39 cellular contexts compared by ENCODE assay signal in the genomic region with DNA sequence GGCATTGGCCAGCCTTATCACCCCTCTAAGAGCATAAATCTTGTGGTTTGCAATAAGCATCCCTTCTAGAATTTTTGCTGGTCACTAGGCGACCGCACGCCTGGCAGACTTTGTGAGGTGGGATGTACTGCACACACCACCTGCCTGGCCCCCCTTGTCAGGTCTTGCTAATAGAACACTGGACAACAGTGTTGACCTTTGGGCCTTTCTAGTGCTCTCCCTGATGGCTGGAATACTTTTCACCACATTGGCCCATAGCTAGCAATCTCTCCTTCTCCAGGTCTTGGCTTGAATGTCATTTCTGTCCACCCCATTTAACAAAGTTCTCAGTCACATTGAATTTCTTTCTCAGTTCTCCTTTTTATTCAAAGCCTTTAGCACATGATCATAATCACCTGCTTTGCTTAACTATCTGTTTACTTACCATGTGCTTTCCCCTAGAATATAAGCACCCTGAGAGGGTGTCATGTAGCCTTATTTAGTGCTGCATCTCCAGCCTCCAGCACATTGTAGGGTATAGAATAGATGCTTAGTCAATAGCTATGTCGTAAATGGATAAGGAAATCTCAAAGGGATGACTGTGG.
"Had no signal": no experiment of that assay in that cellular context is flagged by ENCODE, and none has a peak within 500 bp of the region (broad histone marks: within the 10 kb centered on the region; RNA-seq: fewer than 3 reads in every experiment).

No MANE protein-coding gene starts in this region.

- H3K4me1 ChIP-seq: ascending aorta had no signal

- H3K27ac ChIP-seq: ascending aorta, cardiac muscle cell, VCaP had no signal

- H3K36me3 Mint-ChIP-seq: activated CD4-positive, alpha-beta memory T cell treated with anti-CD3 and anti-CD28 coated beads for 36 hours; activated naive CD4-positive, alpha-beta T cell treated with anti-CD3 and anti-CD28 coated beads, Interleukin-2, amount 10 ng/mL, durations not matched to agents 7 days and 5 days; activated naive CD4-positive, alpha-beta T cell treated with anti-CD3 and anti-CD28 coated beads, Interleukin-2, amount 50 U/mL, for 24 hours; activated naive CD8-positive, alpha-beta T cell; activated naive CD8-positive, alpha-beta T cell treated with anti-CD3 and anti-CD28 coated beads, Interleukin-2, amount 10 ng/mL, durations not matched to agents 7 days and 5 days; brain had no signal

- H3K9me3 ChIP-seq: ascending aorta had no signal

- FAIRE-seq: bronchial epithelial cell, TTC549 had no signal

- H3K9me3 Mint-ChIP-seq: activated CD4-positive, alpha-beta memory T cell treated with anti-CD3 and anti-CD28 coated beads for 36 hours; activated CD4-positive, alpha-beta T cell treated with anti-CD3 and anti-CD28 coated beads, Interleukin-2, amount 10 ng/mL, durations not matched to agents 24 days and 14 days; activated CD8-positive, alpha-beta T cell treated with anti-CD3 and anti-CD28 coated beads for 36 hours; activated naive CD4-positive, alpha-beta T cell treated with anti-CD3 and anti-CD28 coated beads, Interleukin-2, amount 10 ng/mL, durations not matched to agents 7 days and 5 days; activated naive CD4-positive, alpha-beta T cell treated with anti-CD3 and anti-CD28 coated beads, Interleukin-2, amount 50 U/mL, for 24 hours; activated naive CD8-positive, alpha-beta T cell treated with anti-CD3 and anti-CD28 coated beads, Interleukin-2, amount 10 ng/mL, durations not matched to agents 7 days and 5 days; activated naive CD8-positive, alpha-beta T cell treated with anti-CD3 and anti-CD28 coated beads, Interleukin-2, amount 50 U/mL, for 24 hours; activated T-cell treated with anti-CD3 and anti-CD28 coated beads, Interleukin-2, amount 50 U/mL, for 4 hours; activated T-cell treated with anti-CD3 and anti-CD28 coated beads, Interleukin-2, amount 50 U/mL, for 72 hours; activated T-helper 1 cell treated with anti-CD3 and anti-CD28 coated beads, Interleukin-12 subunit alpha, Interleukin-12 subunit beta, Interleukin-2, Interleukin-4 antibody, amounts not matched to agents 30 ng/mL and 10 ng/mL and 1 ng/mL, durations not matched to agents 14 hours and 24 hours and 36 hours; activated T-helper 17 cell treated with anti-CD3 and anti-CD28 coated beads, Interleukin-2, amount 50 U/mL, for 72 hours; brain; central memory CD8-positive, alpha-beta T cell; T-helper 1 cell treated with Interleukin-12 subunit alpha and Interleukin-12 subunit beta and Interleukin-4 antibody, amounts not matched to agents 30 μg/mL and 1 μg/mL, for 36 hours; T-helper 2 cell treated with Interferon-gamma antibody and Interleukin-4, amounts not matched to agents 5 μg/mL and 100 μg/mL, for 36 hours had no signal

- H3K27ac Mint-ChIP-seq: activated B cell treated with CpG ODN at 0.5 μM for 24 hours; activated CD4-positive, alpha-beta memory T cell treated with anti-CD3 and anti-CD28 coated beads for 36 hours; activated CD4-positive, alpha-beta T cell treated with anti-CD3 and anti-CD28 coated beads, Interleukin-2, amount 10 ng/mL, durations not matched to agents 24 days and 14 days; activated CD8-positive, alpha-beta T cell treated with anti-CD3 and anti-CD28 coated beads for 36 hours; activated naive CD4-positive, alpha-beta T cell treated with anti-CD3 and anti-CD28 coated beads, Interleukin-2, amount 10 ng/mL, durations not matched to agents 7 days and 5 days; activated naive CD4-positive, alpha-beta T cell treated with anti-CD3 and anti-CD28 coated beads, Interleukin-2, amount 50 U/mL, for 24 hours; activated naive CD8-positive, alpha-beta T cell; activated naive CD8-positive, alpha-beta T cell treated with anti-CD3 and anti-CD28 coated beads, Interleukin-2, amount 10 ng/mL, durations not matched to agents 7 days and 5 days; activated naive CD8-positive, alpha-beta T cell treated with anti-CD3 and anti-CD28 coated beads, Interleukin-2, amount 50 U/mL, for 24 hours; activated T-cell treated with anti-CD3 and anti-CD28 coated beads, Interleukin-2, amount 50 U/mL, for 72 hours; activated T-helper 1 cell treated with anti-CD3 and anti-CD28 coated beads, Interleukin-12 subunit alpha, Interleukin-12 subunit beta, Interleukin-2, Interleukin-4 antibody, amounts not matched to agents 30 ng/mL and 10 ng/mL and 1 ng/mL, durations not matched to agents 14 hours and 24 hours and 36 hours; activated T-helper 17 cell treated with anti-CD3 and anti-CD28 coated beads, Interleukin-2, amount 50 U/mL, for 72 hours; brain; T-helper 1 cell treated with Interleukin-12 subunit alpha and Interleukin-12 subunit beta and Interleukin-4 antibody, amounts not matched to agents 30 μg/mL and 1 μg/mL, for 36 hours; T-helper 2 cell treated with Interferon-gamma antibody and Interleukin-4, amounts not matched to agents 5 μg/mL and 100 μg/mL, for 36 hours had no signal

- H3K36me3 ChIP-seq: ascending aorta, cardiac muscle cell had no signal

- H3K4me1 Mint-ChIP-seq: activated CD4-positive, alpha-beta T cell treated with anti-CD3 and anti-CD28 coated beads, Interleukin-2, amount 10 ng/mL, durations not matched to agents 24 days and 14 days; activated naive CD4-positive, alpha-beta T cell treated with anti-CD3 and anti-CD28 coated beads, Interleukin-2, amount 10 ng/mL, durations not matched to agents 7 days and 5 days; activated naive CD4-positive, alpha-beta T cell treated with anti-CD3 and anti-CD28 coated beads, Interleukin-2, amount 50 U/mL, for 24 hours; activated naive CD8-positive, alpha-beta T cell treated with anti-CD3 and anti-CD28 coated beads, Interleukin-2, amount 10 ng/mL, durations not matched to agents 7 days and 5 days; activated naive CD8-positive, alpha-beta T cell treated with anti-CD3 and anti-CD28 coated beads, Interleukin-2, amount 50 U/mL, for 24 hours; activated T-helper 17 cell treated with anti-CD3 and anti-CD28 coated beads, Interleukin-2, amount 50 U/mL, for 72 hours; brain; central memory CD8-positive, alpha-beta T cell had no signal

- ATAC-seq: activated CD8-positive, alpha-beta T cell treated with anti-CD3 and anti-CD28 coated beads for 36 hours; activated naive CD8-positive, alpha-beta T cell treated with anti-CD3 and anti-CD28 coated beads, Interleukin-2, amount 50 U/mL, for 24 hours; activated T-cell treated with anti-CD3 and anti-CD28 coated beads, Interleukin-2, amount 50 U/mL, for 4 hours; activated T-cell treated with anti-CD3 and anti-CD28 coated beads, Interleukin-2, amount 50 U/mL, for 72 hours; activated T-helper 17 cell treated with anti-CD3 and anti-CD28 coated beads, Interleukin-2, amount 50 U/mL, for 72 hours had no signal

- DNase-seq: activated B cell treated with CpG ODN at 0.5 μM for 24 hours; activated CD4-positive, alpha-beta memory T cell treated with anti-CD3 and anti-CD28 coated beads for 36 hours; activated CD4-positive, alpha-beta T cell treated with anti-CD3 and anti-CD28 coated beads for 4 hours; activated CD4-positive, alpha-beta T cell treated with anti-CD3 and anti-CD28 coated beads, Interleukin-2, amount 10 ng/mL, durations not matched to agents 24 days and 14 days; activated CD4-positive, alpha-beta T cell treated with anti-CD3 and anti-CD28 coated beads, Interleukin-2, amount 50 U/mL, for 1 hour; activated CD4-positive, alpha-beta T cell treated with anti-CD3 and anti-CD28 coated beads, Interleukin-2, amount 50 U/mL, for 4 hours; activated CD4-positive, CD25-positive, alpha-beta regulatory T cell treated with anti-CD3 and anti-CD28 coated beads, Interleukin-2, amount 50 U/mL, for 72 hours; activated CD8-positive, alpha-beta memory T cell treated with anti-CD3 and anti-CD28 coated beads, Interleukin-2, amount 50 U/mL, for 4 hours; activated CD8-positive, alpha-beta T cell treated with anti-CD3 and anti-CD28 coated beads for 36 hours; activated effector memory CD4-positive, alpha-beta T cell treated with anti-CD3 and anti-CD28 coated beads, Interleukin-2, amount 50 U/mL, for 16 hours; activated gamma-delta T cell treated with Interleukin-2 at 50 U/mL for 16 hours; activated naive CD4-positive, alpha-beta T cell; activated naive CD4-positive, alpha-beta T cell treated with anti-CD3 and anti-CD28 coated beads, Interleukin-2, amount 10 ng/mL, durations not matched to agents 7 days and 5 days; activated naive CD8-positive, alpha-beta T cell treated with anti-CD3 and anti-CD28 coated beads, Interleukin-2, amount 10 ng/mL, durations not matched to agents 7 days and 5 days; activated naive CD8-positive, alpha-beta T cell treated with anti-CD3 and anti-CD28 coated beads, Interleukin-2, amount 50 U/mL, for 24 hours; activated T-cell treated with anti-CD3 and anti-CD28 coated beads for 4 hours; activated T-cell treated with anti-CD3 and anti-CD28 coated beads, Interleukin-2, amount 50 U/mL, for 1 hour; activated T-cell treated with anti-CD3 and anti-CD28 coated beads, Interleukin-2, amount 50 U/mL, for 4 hours; activated T-cell treated with anti-CD3 and anti-CD28 coated beads, Interleukin-2, amount 50 U/mL, for 72 hours; amygdala; anterior cingulate cortex; caudate nucleus; cerebellar nuclear complex; T-helper 1 cell; T-helper 2 cell; T-helper 9 cell had no signal

- H3K4me3 Mint-ChIP-seq: activated B cell treated with CpG ODN at 0.5 μM for 24 hours; activated CD4-positive, alpha-beta memory T cell treated with anti-CD3 and anti-CD28 coated beads for 36 hours; activated CD4-positive, alpha-beta T cell treated with anti-CD3 and anti-CD28 coated beads, Interleukin-2, amount 10 ng/mL, durations not matched to agents 24 days and 14 days; activated CD8-positive, alpha-beta T cell treated with anti-CD3 and anti-CD28 coated beads for 36 hours; activated naive CD4-positive, alpha-beta T cell treated with anti-CD3 and anti-CD28 coated beads, Interleukin-2, amount 10 ng/mL, durations not matched to agents 7 days and 5 days; activated naive CD4-positive, alpha-beta T cell treated with anti-CD3 and anti-CD28 coated beads, Interleukin-2, amount 50 U/mL, for 24 hours; activated naive CD8-positive, alpha-beta T cell; activated naive CD8-positive, alpha-beta T cell treated with anti-CD3 and anti-CD28 coated beads, Interleukin-2, amount 10 ng/mL, durations not matched to agents 7 days and 5 days; activated naive CD8-positive, alpha-beta T cell treated with anti-CD3 and anti-CD28 coated beads, Interleukin-2, amount 50 U/mL, for 24 hours; activated T-cell treated with anti-CD3 and anti-CD28 coated beads, Interleukin-2, amount 50 U/mL, for 4 hours; activated T-cell treated with anti-CD3 and anti-CD28 coated beads, Interleukin-2, amount 50 U/mL, for 72 hours; activated T-helper 1 cell treated with anti-CD3 and anti-CD28 coated beads, Interleukin-12 subunit alpha, Interleukin-12 subunit beta, Interleukin-2, Interleukin-4 antibody, amounts not matched to agents 30 ng/mL and 10 ng/mL and 1 ng/mL, durations not matched to agents 14 hours and 24 hours and 36 hours; activated T-helper 17 cell treated with anti-CD3 and anti-CD28 coated beads, Interleukin-2, amount 50 U/mL, for 72 hours; brain; central memory CD8-positive, alpha-beta T cell; T-helper 1 cell treated with Interleukin-12 subunit alpha and Interleukin-12 subunit beta and Interleukin-4 antibody, amounts not matched to agents 30 μg/mL and 1 μg/mL, for 36 hours; T-helper 2 cell treated with Interferon-gamma antibody and Interleukin-4, amounts not matched to agents 5 μg/mL and 100 μg/mL, for 36 hours had no signal

- H3K27me3 ChIP-seq: ascending aorta had no signal

- H3K4me3 ChIP-seq: ascending aorta, cardiac muscle cell had no signal
